ENCODE assay signal across 14 cellular contexts in the genomic region with DNA sequence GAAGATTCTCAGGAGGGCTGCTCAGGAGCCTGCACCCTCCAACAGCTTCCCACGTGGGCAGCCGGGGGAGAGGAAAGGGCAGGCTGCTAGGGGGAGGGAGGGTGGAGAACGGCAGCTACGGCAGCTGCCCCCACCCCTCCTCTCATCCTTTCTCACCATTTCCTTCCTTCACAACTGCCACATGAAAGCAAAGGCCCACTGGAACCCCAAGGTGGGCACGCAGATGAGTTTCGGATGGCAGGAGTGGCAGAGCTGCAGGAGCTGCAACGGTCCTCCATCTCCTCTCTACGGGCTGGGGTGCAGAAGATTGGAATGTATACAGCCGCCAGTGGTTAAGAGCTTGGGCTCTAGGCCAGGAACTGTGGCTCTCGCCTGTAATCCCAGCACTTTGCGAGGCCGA.
A peak's percentile ranks its signal among the peaks of the same experiment; 100 is the strongest.
DNase-seq lines count a peak whose midpoint lies in the region; ATAC-seq, FAIRE-seq and TF ChIP-seq lines count a peak whose summit lies in the region.
"Had no signal": no experiment of that assay in that cellular context is flagged by ENCODE, and none has a peak within 500 bp of the region (broad histone marks: within the 10 kb centered on the region; RNA-seq: fewer than 3 reads in every experiment).

No MANE protein-coding gene starts in this region.

- peaks cover 0 to 10% (median 0%) of the 10 kb centered on the region in 11 experiments; a peak in 3 of 22 replicates for H3K36me3 ChIP-seq in BLaER1 treated with 17β-estradiol and CSF1 and Interleukin-3, amounts not matched to agents 10 nM and 100 nM
- H3K36me3 ChIP-seq in GM12878 (ENCODE audit: control insufficient read depth in 2 of 2, insufficient read depth in 2 of 2, low read length in 1 of 2) (no peaks in the 10 kb centered on the region), neutrophil (no peaks in the 10 kb centered on the region)
- H3K36me3 ChIP-seq: pancreas, WERI-Rb-1 had no signal

- 20% methylated on average over 12 of the region's 12 CpGs for WGBS in GM12878 (ENCODE audit: insufficient coverage, insufficient replicate concordance, low lambda C conversion rate, missing lambda C conversion rate)

- H4K20me1 ChIP-seq in BLaER1 treated with 17β-estradiol and CSF1 and Interleukin-3, amounts not matched to agents 10 nM and 100 nM: no peaks in the 10 kb centered on the region
- no peaks in the 10 kb centered on the region for H4K20me1 ChIP-seq in GM12878 (ENCODE audit: control insufficient read depth, insufficient read depth)

- no peaks in the 10 kb centered on the region for H3K27me3 ChIP-seq in BLaER1 treated with 17β-estradiol and CSF1 and Interleukin-3, amounts not matched to agents 10 nM and 100 nM
- H3K27me3 ChIP-seq in HL-60 (ENCODE audit: insufficient read depth, poor library complexity, severe bottlenecking) (no peaks in the 10 kb centered on the region), GM12878 (replicated peaks in 1 of 2; ENCODE audit: control insufficient read depth in 2 of 2, insufficient read depth in 2 of 2, low read length in 1 of 2) (0 out of 4 replicates have a peak, but pooled peaks cover 0 to 1% of the 10 kb centered on the region in 2 experiments), neutrophil (no peaks in the 10 kb centered on the region)
- H3K27me3 ChIP-seq: pancreas had no signal

- no peak for TF ChIP-seq POLR2A in GM12878 (IDR thresholded peaks at IDR 0.05; ENCODE audit: low read depth, low read length)

- H3K4me2 ChIP-seq in BLaER1 treated with 17β-estradiol and CSF1 and Interleukin-3, amounts not matched to agents 10 nM and 100 nM: peak overlapping the region; percentile 91 to 99 (median 98)
- H3K4me2 ChIP-seq in GM12878 (ENCODE audit: control insufficient read depth, insufficient read depth): no peak overlapping the region

- H3K4me1 ChIP-seq in BLaER1 treated with 17β-estradiol and CSF1 and Interleukin-3, amounts not matched to agents 10 nM and 100 nM: peaks cover 98 to 100% (median 99%) of the 10 kb centered on the region in 10 experiments
- H3K4me1 ChIP-seq in GM12878 (ENCODE audit: control insufficient read depth, insufficient read depth, low read length) (peaks cover 34% of the 10 kb centered on the region), neutrophil (ENCODE audit: control insufficient read depth in 1 of 2, insufficient read depth in 1 of 2, low read depth in 1 of 2, low read length in 1 of 2) (peaks cover 52 to 54% of the 10 kb centered on the region in 2 experiments)

- peak overlapping the region; percentile 93 to 100 (median 98) for H3K27ac ChIP-seq in BLaER1 treated with 17β-estradiol and CSF1 and Interleukin-3, amounts not matched to agents 10 nM and 100 nM
- H3K27ac ChIP-seq in HL-60 (replicated peaks) (peak overlapping the region; percentile 85), GM12878 (ENCODE audit: control insufficient read depth, insufficient read depth) (no peak overlapping the region), neutrophil (peak overlapping the region; percentile 96), substantia nigra (ENCODE audit: low read depth, low read length, poor library complexity, severe bottlenecking) (no peak overlapping the region)
- H3K27ac ChIP-seq: WERI-Rb-1 had no signal

- no peak for FAIRE-seq in GM12878 (lab: Jason Lieb, UNC)
- FAIRE-seq: GM12892, pancreas had no signal

- H2AFZ ChIP-seq in GM12878 (ENCODE audit: control insufficient read depth, low read depth, low read length): peak overlapping the region; percentile 34; the same call in 1 of the 2 replicates

- CTCF ChIA-PET in GM12878 (lab: Yijun Ruan, JAX): no interaction called here

- no peak for TF ChIP-seq CTCF in HL-60 (IDR thresholded peaks at IDR 0.05; ENCODE audit: insufficient read depth, low read length)
- no peak for TF ChIP-seq CTCF in GM12878 (IDR thresholded peaks at IDR 0.05 in 2 of 3, conservative IDR thresholded peaks at IDR 0.05 in 1 of 3; ENCODE audit: control insufficient read depth in 2 of 3, extremely low read depth in 1 of 3, insufficient read depth in 1 of 3, low read depth in 3 of 3, low read length in 3 of 3)
- no peak for TF ChIP-seq CTCF in neutrophil (IDR thresholded peaks at IDR 0.05)

- peak overlapping the region; percentile 65 to 97 (median 93) for H3K9ac ChIP-seq in BLaER1 treated with 17β-estradiol and CSF1 and Interleukin-3, amounts not matched to agents 10 nM and 100 nM
- H3K9ac ChIP-seq in GM12878 (ENCODE audit: control insufficient read depth, insufficient read depth, low read length): no peak overlapping the region

- peak overlapping the region; percentile 3 to 73 (median 57); a peak in 16 of 20 replicates for H3K4me3 ChIP-seq in BLaER1 treated with 17β-estradiol and CSF1 and Interleukin-3, amounts not matched to agents 10 nM and 100 nM
- H3K4me3 ChIP-seq in HL-60 (replicated peaks; ENCODE audit: insufficient read depth, low read length): no peak overlapping the region
- H3K4me3 ChIP-seq in GM12878: no peak overlapping the region
- H3K4me3 ChIP-seq in neutrophil (ENCODE audit: low read depth in 1 of 2, low read length in 1 of 2): peak overlapping the region; percentile 15 to 26
- H3K4me3 ChIP-seq: pancreas had no signal

- RAD21 ChIA-PET in GM12878 (lab: Charles Lee; ENCODE audit: unreplicated experiment): no interaction called here

- BruUV-seq in GM12878 (replicated peaks; lab: Mats Ljungman, UMichigan): no TSS peak

- in situ Hi-C loops in GM12878 (cut with MboI): no loop called here

- no peak for TF ChIP-seq RAD21 in GM12878 (IDR thresholded peaks at IDR 0.05; ENCODE audit: insufficient read depth, low read depth, low read length)

- no peaks in the 10 kb centered on the region for H3K79me2 ChIP-seq in GM12878 (ENCODE audit: control insufficient read depth, insufficient read depth, low read length)

- SMC1A ChIA-PET in GM12878 (lab: Charles Lee; ENCODE audit: uncharacterized antibody, unreplicated experiment): no interaction called here

- no peak for TF ChIP-seq EP300 in GM12878 (IDR thresholded peaks at IDR 0.05; ENCODE audit: borderline replicate concordance in 1 of 2, control insufficient read depth in 1 of 2, low read depth in 2 of 2, low read length in 2 of 2)

- intact Hi-C loops in GM12878 (cut with micrococcal nuclease; ENCODE audit: unreplicated experiment): no loop called here

- DNase-seq in HL-60 (ENCODE audit: low read depth in 1 of 2, low spot score in 1 of 2) (peak in 1 of 2 experiments; percentile 16), GM12878 (ENCODE audit: low read depth, low spot score) (no peak), SKM-1 treated with dmso at 0.1 percent for 144 hours (lab: John Stamatoyannopoulos, UW; ENCODE audit: unreplicated experiment) (no peak), substantia nigra (lab: John Stamatoyannopoulos, UW) (no peak), DMS79 treated with DMSO at 0.1 percent for 48 hours (lab: John Stamatoyannopoulos, UW) (no peak)
- DNase-seq: NCI-H1436; pancreas; stimulated activated CD4-positive, alpha-beta T cell treated with anti-CD3 and anti-CD28 coated beads, Interleukin-15, amount 100 ng/mL, for 24 hours; WERI-Rb-1 had no signal

- ATAC-seq in GM12878 (no peak), HG03521 (IDR thresholded peaks at IDR 0.05; ENCODE audit: unreplicated experiment) (no peak)
- ATAC-seq: SK-N-SH treated with all-trans-retinoic acid at 6 μM for 48 hours had no signal

- no peaks in the 10 kb centered on the region for H3K9me3 ChIP-seq in BLaER1 treated with 17β-estradiol and CSF1 and Interleukin-3, amounts not matched to agents 10 nM and 100 nM (replicated peaks in 1 of 11)
- no peaks in the 10 kb centered on the region; the same call in 2 of the 3 replicates for H3K9me3 ChIP-seq in GM12878 (replicated peaks; ENCODE audit: control insufficient read depth, insufficient read depth, low read length)
- no peaks in the 10 kb centered on the region for H3K9me3 ChIP-seq in neutrophil
- H3K9me3 ChIP-seq: pancreas had no signal

- POLR2A ChIA-PET in GM12878 (lab: Charles Lee): no interaction called here

TF ChIP-seq in GM12878, 131 proteins besides CTCF, POLR2A, EP300 and RAD21:
- TF ChIP-seq TCF7 (IDR thresholded peaks at IDR 0.05; ENCODE audit: borderline replicate concordance): no peak
- no peak for TF ChIP-seq ZNF207 (IDR thresholded peaks at IDR 0.05; ENCODE audit: borderline replicate concordance)
- TF ChIP-seq, protein P1, sequence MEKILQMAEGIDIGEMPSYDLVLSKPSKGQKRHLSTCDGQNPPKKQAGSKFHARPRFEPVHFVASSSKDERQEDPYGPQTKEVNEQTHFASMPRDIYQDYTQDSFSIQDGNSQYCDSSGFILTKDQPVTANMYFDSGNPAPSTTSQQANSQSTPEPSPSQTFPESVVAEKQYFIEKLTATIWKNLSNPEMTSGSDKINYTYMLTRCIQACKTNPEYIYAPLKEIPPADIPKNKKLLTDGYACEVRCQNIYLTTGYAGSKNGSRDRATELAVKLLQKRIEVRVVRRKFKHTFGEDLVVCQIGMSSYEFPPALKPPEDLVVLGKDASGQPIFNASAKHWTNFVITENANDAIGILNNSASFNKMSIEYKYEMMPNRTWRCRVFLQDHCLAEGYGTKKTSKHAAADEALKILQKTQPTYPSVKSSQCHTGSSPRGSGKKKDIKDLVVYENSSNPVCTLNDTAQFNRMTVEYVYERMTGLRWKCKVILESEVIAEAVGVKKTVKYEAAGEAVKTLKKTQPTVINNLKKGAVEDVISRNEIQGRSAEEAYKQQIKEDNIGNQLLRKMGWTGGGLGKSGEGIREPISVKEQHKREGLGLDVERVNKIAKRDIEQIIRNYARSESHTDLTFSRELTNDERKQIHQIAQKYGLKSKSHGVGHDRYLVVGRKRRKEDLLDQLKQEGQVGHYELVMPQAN (conservative IDR thresholded peaks at IDR 0.05): no peak
- TF ChIP-seq, protein P2, sequence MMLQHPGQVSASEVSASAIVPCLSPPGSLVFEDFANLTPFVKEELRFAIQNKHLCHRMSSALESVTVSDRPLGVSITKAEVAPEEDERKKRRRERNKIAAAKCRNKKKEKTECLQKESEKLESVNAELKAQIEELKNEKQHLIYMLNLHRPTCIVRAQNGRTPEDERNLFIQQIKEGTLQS (IDR thresholded peaks at IDR 0.05; ENCODE audit: borderline replicate concordance, extremely low read depth, low read depth, low read length): no peak
- no peak for TF ChIP-seq SIN3A (IDR thresholded peaks at IDR 0.05; ENCODE audit: low read depth, low read length)
- TF ChIP-seq ETV6 (conservative IDR thresholded peaks at IDR 0.05 in 1 of 2, IDR thresholded peaks at IDR 0.05 in 1 of 2; ENCODE audit: borderline replicate concordance in 1 of 2, low read depth in 1 of 2): no peak
- no peak for TF ChIP-seq SP1 (IDR thresholded peaks at IDR 0.05; ENCODE audit: low read depth, low read length)
TF ChIP-seq in GM12878: peak in this region for 0.

Comparison
In these comparisons a context has a peak if more than half of its experiments do, and no peak if none do; other contexts are left out.
1. H3K27ac ChIP-seq: peak in BLaER1 treated with 17β-estradiol and CSF1 and Interleukin-3, amounts not matched to agents 10 nM and 100 nM (11 of 11), HL-60 (single experiment) and neutrophil (single experiment); none in GM12878 (single experiment) and substantia nigra (single experiment).
2. H3K4me3 ChIP-seq: peak in BLaER1 treated with 17β-estradiol and CSF1 and Interleukin-3, amounts not matched to agents 10 nM and 100 nM (10 of 10) and neutrophil (2 of 2); none in HL-60 (single experiment) and GM12878 (single experiment).